1 cellular context compared by ENCODE assay signal in the genomic region with DNA sequence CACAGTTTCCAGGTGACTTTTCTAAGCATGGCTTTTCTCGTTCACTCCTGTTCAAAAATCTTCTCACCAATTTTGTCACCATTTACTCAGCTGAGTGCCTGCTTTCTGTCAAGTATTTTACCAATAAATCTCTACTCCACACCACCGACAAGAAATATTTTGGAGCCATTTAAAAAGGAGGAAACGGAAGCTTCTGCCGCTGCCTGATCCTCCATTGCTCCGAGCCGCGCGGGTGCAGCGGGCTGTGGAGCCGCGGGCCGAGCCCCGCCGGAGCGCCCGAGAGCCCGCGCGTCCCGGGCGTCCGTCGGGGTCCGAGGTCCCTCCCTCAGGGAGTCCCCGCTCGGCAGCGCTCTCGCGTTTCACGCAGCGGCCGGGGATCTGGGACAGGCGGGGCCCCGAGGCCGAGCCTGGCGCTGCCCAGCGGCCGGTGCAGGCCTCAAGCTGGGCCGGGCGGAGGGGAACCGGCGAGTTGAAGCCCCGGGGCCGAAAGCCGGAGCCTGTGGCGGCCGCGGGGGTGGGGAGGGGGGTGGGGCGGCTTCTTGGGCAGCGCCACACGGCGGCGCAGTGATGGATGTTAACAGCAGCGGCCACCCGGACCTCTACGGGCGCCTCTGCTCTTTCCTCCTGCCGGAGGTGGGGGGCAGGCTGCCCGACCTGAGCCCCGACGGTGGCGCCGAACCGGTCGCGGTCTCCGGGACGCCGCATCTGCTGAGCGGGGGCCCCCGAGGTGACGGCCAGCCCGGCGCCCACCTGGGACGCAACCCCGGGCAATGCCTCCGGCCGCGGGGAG.
TF ChIP-seq lines count a peak whose summit lies in the region.

No MANE protein-coding gene starts in this region.

TF ChIP-seq in K562, 482 proteins besides CTCF, POLR2A, EP300 and RAD21:
- no peak for TF ChIP-seq SUPT5H (IDR thresholded peaks at IDR 0.05)
- TF ChIP-seq, protein P1, sequence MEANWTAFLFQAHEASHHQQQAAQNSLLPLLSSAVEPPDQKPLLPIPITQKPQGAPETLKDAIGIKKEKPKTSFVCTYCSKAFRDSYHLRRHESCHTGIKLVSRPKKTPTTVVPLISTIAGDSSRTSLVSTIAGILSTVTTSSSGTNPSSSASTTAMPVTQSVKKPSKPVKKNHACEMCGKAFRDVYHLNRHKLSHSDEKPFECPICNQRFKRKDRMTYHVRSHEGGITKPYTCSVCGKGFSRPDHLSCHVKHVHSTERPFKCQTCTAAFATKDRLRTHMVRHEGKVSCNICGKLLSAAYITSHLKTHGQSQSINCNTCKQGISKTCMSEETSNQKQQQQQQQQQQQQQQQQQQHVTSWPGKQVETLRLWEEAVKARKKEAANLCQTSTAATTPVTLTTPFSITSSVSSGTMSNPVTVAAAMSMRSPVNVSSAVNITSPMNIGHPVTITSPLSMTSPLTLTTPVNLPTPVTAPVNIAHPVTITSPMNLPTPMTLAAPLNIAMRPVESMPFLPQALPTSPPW (CRISPR knock-in tag; IDR thresholded peaks at IDR 0.05) = peak; percentile 22; the same call in 1 of the 2 replicates
- TF ChIP-seq, protein P2, sequence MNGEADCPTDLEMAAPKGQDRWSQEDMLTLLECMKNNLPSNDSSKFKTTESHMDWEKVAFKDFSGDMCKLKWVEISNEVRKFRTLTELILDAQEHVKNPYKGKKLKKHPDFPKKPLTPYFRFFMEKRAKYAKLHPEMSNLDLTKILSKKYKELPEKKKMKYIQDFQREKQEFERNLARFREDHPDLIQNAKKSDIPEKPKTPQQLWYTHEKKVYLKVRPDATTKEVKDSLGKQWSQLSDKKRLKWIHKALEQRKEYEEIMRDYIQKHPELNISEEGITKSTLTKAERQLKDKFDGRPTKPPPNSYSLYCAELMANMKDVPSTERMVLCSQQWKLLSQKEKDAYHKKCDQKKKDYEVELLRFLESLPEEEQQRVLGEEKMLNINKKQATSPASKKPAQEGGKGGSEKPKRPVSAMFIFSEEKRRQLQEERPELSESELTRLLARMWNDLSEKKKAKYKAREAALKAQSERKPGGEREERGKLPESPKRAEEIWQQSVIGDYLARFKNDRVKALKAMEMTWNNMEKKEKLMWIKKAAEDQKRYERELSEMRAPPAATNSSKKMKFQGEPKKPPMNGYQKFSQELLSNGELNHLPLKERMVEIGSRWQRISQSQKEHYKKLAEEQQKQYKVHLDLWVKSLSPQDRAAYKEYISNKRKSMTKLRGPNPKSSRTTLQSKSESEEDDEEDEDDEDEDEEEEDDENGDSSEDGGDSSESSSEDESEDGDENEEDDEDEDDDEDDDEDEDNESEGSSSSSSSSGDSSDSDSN (IDR thresholded peaks at IDR 0.05; ENCODE audit: borderline replicate concordance in 1 of 2, low read depth in 2 of 2, low read length in 2 of 2) = 0 out of 4 replicates have a peak, but pooled peaks of 1 of the 2 experiments have one; percentile 39
- TF ChIP-seq, protein P3, sequence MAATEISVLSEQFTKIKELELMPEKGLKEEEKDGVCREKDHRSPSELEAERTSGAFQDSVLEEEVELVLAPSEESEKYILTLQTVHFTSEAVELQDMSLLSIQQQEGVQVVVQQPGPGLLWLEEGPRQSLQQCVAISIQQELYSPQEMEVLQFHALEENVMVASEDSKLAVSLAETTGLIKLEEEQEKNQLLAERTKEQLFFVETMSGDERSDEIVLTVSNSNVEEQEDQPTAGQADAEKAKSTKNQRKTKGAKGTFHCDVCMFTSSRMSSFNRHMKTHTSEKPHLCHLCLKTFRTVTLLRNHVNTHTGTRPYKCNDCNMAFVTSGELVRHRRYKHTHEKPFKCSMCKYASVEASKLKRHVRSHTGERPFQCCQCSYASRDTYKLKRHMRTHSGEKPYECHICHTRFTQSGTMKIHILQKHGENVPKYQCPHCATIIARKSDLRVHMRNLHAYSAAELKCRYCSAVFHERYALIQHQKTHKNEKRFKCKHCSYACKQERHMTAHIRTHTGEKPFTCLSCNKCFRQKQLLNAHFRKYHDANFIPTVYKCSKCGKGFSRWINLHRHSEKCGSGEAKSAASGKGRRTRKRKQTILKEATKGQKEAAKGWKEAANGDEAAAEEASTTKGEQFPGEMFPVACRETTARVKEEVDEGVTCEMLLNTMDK (IDR thresholded peaks at IDR 0.05; ENCODE audit: borderline replicate concordance, insufficient read depth, low read depth, low read length, poor library complexity, severe bottlenecking) = peak; percentile 47
- no peak for TF ChIP-seq BDP1 (IDR thresholded peaks at IDR 0.05; ENCODE audit: insufficient read depth, insufficient read length)
- TF ChIP-seq, protein P4, sequence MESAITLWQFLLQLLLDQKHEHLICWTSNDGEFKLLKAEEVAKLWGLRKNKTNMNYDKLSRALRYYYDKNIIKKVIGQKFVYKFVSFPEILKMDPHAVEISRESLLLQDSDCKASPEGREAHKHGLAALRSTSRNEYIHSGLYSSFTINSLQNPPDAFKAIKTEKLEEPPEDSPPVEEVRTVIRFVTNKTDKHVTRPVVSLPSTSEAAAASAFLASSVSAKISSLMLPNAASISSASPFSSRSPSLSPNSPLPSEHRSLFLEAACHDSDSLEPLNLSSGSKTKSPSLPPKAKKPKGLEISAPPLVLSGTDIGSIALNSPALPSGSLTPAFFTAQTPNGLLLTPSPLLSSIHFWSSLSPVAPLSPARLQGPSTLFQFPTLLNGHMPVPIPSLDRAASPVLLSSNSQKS (CRISPR knock-in tag; IDR thresholded peaks at IDR 0.05) = no peak
TF ChIP-seq in K562: peak in this region for 3.
